16 cellular contexts compared by ENCODE assay signal in genomic region chr2:46355756-46356155, GRCh38. TPM values are rescaled to one million over a fixed set of nuclear protein-coding genes. Genes with fewer than 3 reads are reported as not detected.
DNase-seq lines count a peak whose midpoint lies in the region; ATAC-seq and TF ChIP-seq lines count a peak whose summit lies in the region.
"Had no signal": no experiment of that assay in that cellular context is flagged by ENCODE, and none has a peak within 500 bp of the region (broad histone marks: within the 10 kb centered on the region; RNA-seq: fewer than 3 reads in every experiment).

No MANE protein-coding gene starts in this region.

- in situ Hi-C loops in HAP-1 (cut with MboI; ENCODE audit: low sequenced_read_pairs), result loop anchor here (25.0 kb wide), 1 partner anchor 293 kb away; no protein-coding TSS in a partner anchor

- H3K9me3 ChIP-seq in heart right ventricle (no peaks in the 10 kb centered on the region), neuronal stem cell (replicated peaks in 1 of 2; ENCODE audit: control insufficient read depth in 2 of 2, insufficient read depth in 1 of 2, low read depth in 1 of 2, low read length in 2 of 2) (peaks cover 0 to 3% of the 10 kb centered on the region in 2 donors), HAP-1 (no peaks in the 10 kb centered on the region)
- H3K9me3 ChIP-seq: BE2C had no signal

- no peak overlapping the region for H3K4ac ChIP-seq in neuronal stem cell (ENCODE audit: low read length)

- H2BK12ac ChIP-seq in neuronal stem cell (ENCODE audit: low read length), result no peak overlapping the region

- H3K4me2 ChIP-seq in neuronal stem cell (ENCODE audit: insufficient read depth, low read length, poor library complexity, severe bottlenecking), result no peak overlapping the region
- H3K4me2 ChIP-seq: GM23338 had no signal

- TF ChIP-seq CTCF in heart right ventricle (IDR thresholded peaks at IDR 0.05), result peak in 1 of 9 donors; percentile 21

- no peak overlapping the region for H3K14ac ChIP-seq in neuronal stem cell (ENCODE audit: low read length)

- H2BK15ac ChIP-seq in neuronal stem cell (ENCODE audit: low read length), result no peak overlapping the region

- no peak overlapping the region for H2BK5ac ChIP-seq in neuronal stem cell (ENCODE audit: low read length)

- peak; percentile 57 for DNase-seq in Ammon's horn (ENCODE audit: low spot score)
- peak; percentile 11 for DNase-seq in COLO668 (lab: John Stamatoyannopoulos, UW; ENCODE audit: unreplicated experiment)
- DNase-seq in heart right ventricle, result no peak
- DNase-seq in neuronal stem cell (ENCODE audit: low spot score), result no peak
- DNase-seq in NCI-H1048 (lab: John Stamatoyannopoulos, UW), result no peak
- no peak for DNase-seq in HAP-1 (ENCODE audit: low spot score in 2 of 2)
- DNase-seq: BE2C; CD4-positive, alpha-beta T cell; DMS153; DMS79; GDM1; HFFc6 had no signal

- no peak overlapping the region for H2AFZ ChIP-seq in neuronal stem cell (ENCODE audit: low read length)
- H2AFZ ChIP-seq: GM23338 had no signal

- H2AK5ac ChIP-seq in neuronal stem cell (ENCODE audit: low read depth, low read length), result no peak overlapping the region

- H3K18ac ChIP-seq in neuronal stem cell (ENCODE audit: low read length), result peak overlapping the region; percentile 41

- no peak overlapping the region for H4K91ac ChIP-seq in neuronal stem cell (ENCODE audit: low read depth, low read length, poor library complexity)

- H3K27ac ChIP-seq in heart right ventricle, result peak overlapping the region in 3 of 10 donors; percentile 17 to 33 (median 17)
- H3K27ac ChIP-seq in neuronal stem cell (replicated peaks; ENCODE audit: low read length), result no peak overlapping the region
- H3K27ac ChIP-seq: C4-2B, HL-60 had no signal

- H4K8ac ChIP-seq in neuronal stem cell (ENCODE audit: low read depth, low read length), result no peak overlapping the region

- H3K4me3 ChIP-seq in heart right ventricle (no peak overlapping the region), neuronal stem cell (ENCODE audit: low read length in 2 of 2) (no peak overlapping the region), HAP-1 (no peak overlapping the region)
- H3K4me3 ChIP-seq: GM23338 had no signal

- no peaks in the 10 kb centered on the region for H3K27me3 ChIP-seq in heart right ventricle
- peaks cover 0 to 3% (median 0%) of the 10 kb centered on the region in 3 experiments for H3K27me3 ChIP-seq in neuronal stem cell (ENCODE audit: control insufficient read depth in 3 of 3, insufficient read depth in 3 of 3, low read depth in 1 of 3, low read length in 3 of 3)
- H3K27me3 ChIP-seq in HAP-1 (ENCODE audit: low read depth), result no peaks in the 10 kb centered on the region
- H3K27me3 ChIP-seq: BE2C had no signal

- intact Hi-C loops in heart right ventricle (cut with DNase I), result loop anchor here in 2 of 10 donors (5.0 to 10.0 kb wide), 2 partner anchors 48 to 121 kb away; no protein-coding TSS in a partner anchor

- WGBS in heart right ventricle, 2 donors, result 48 to 62% methylated on average over 3 of the region's 3 CpGs
- no CpG with 5 or more reads among the region's 3 CpGs for WGBS in neuronal stem cell (ENCODE audit: extremely low coverage in 2 of 2, insufficient read length in 2 of 2, insufficient replicate concordance in 1 of 2), 2 donors

- peak in 5 of 8 donors; percentile 29 to 67 (median 62) for ATAC-seq in heart right ventricle
- ATAC-seq: GM23338, HCT116 had no signal

- no peaks in the 10 kb centered on the region for H3K79me1 ChIP-seq in neuronal stem cell (ENCODE audit: low read depth, low read length)

- H3K23ac ChIP-seq in neuronal stem cell (ENCODE audit: low read depth, low read length, poor library complexity), result no peak overlapping the region

- H3K4me1 ChIP-seq in heart right ventricle (peaks cover 23 to 95% (median 53%) of the 10 kb centered on the region in 9 donors), neuronal stem cell (ENCODE audit: control insufficient read depth in 2 of 2, insufficient read depth in 1 of 2, low read depth in 1 of 2, low read length in 2 of 2) (no peaks in the 10 kb centered on the region), HAP-1 (no peaks in the 10 kb centered on the region)

- peaks cover 4 to 100% (median 67%) of the 10 kb centered on the region in 9 donors for H3K36me3 ChIP-seq in heart right ventricle
- no peaks in the 10 kb centered on the region for H3K36me3 ChIP-seq in neuronal stem cell (replicated peaks in 1 of 2; ENCODE audit: control insufficient read depth in 2 of 2, insufficient read depth in 2 of 2, low read length in 2 of 2)
- H3K36me3 ChIP-seq in HAP-1 (replicated peaks), result no peaks in the 10 kb centered on the region
- H3K36me3 ChIP-seq: BE2C had no signal

- H3K9ac ChIP-seq in neuronal stem cell (ENCODE audit: low read depth, low read length, poor library complexity), result no peak overlapping the region

- no peak overlapping the region for H2BK120ac ChIP-seq in neuronal stem cell (ENCODE audit: low read depth, low read length)

RNA-seq across cellular contexts. Expression of gene EPAS1, which starts 58.5 kb away (rescaled TPM):
- total RNA-seq in heart right ventricle, result 100 to 1,000 TPM; 176 to 415 (median 210) TPM
- 100 to 1,000 TPM; 112 to 119 TPM for polyA plus RNA-seq in heart right ventricle
- polyA plus RNA-seq in neuronal stem cell (2013, experiment 1 of 2), result 0.24 TPM
- 0.19 TPM for polyA plus RNA-seq in neuronal stem cell (2013, experiment 2 of 2)

Comparison
In these comparisons a context has a peak if more than half of its experiments do, and no peak if none do; other contexts are left out.
1. DNase-seq: peak in Ammon's horn (single experiment) and COLO668 (single experiment); none in heart right ventricle (0 of 2), neuronal stem cell (single experiment), NCI-H1048 (single experiment) and HAP-1 (0 of 2).